Comparison of ENCODE assay signal across 10 cellular contexts in genomic region chr4:37758226-37758625, GRCh38.
A peak's percentile ranks its signal among the peaks of the same experiment; 100 is the strongest.
DNase-seq lines count a peak whose midpoint lies in the region; ATAC-seq lines count a peak whose summit lies in the region.
"Had no signal": no experiment of that assay in that cellular context is flagged by ENCODE, and none has a peak within 500 bp of the region (broad histone marks: within the 10 kb centered on the region; RNA-seq: fewer than 3 reads in every experiment).

No MANE protein-coding gene starts in this region.

- no peak for ATAC-seq in HG03159 (IDR thresholded peaks at IDR 0.05; ENCODE audit: unreplicated experiment)

- DNase-seq in AG08396 (ENCODE audit: low spot score) (peak; percentile 8), Kasumi-1 (lab: John Stamatoyannopoulos, UW) (peak; percentile 89 to 92), dermis blood vessel endothelial cell (peak; percentile 42), medulla oblongata (ENCODE audit: extremely low spot score) (peak; percentile 64), NCI-H345 treated with DMSO at 0.1 percent for 48 hours (lab: John Stamatoyannopoulos, UW; ENCODE audit: unreplicated experiment) (no peak), 8988T (no peak), iPS-NIHi11 (ENCODE audit: low spot score) (no peak)
- DNase-seq: CD4-positive, alpha-beta memory T cell; NCI-H2227 treated with DMSO at 0.1 percent for 48 hours had no signal

Comparison
In these comparisons a context has a peak if more than half of its experiments do, and no peak if none do; other contexts are left out.
1. DNase-seq: peak in AG08396 (single experiment), Kasumi-1 (2 of 2), dermis blood vessel endothelial cell (single experiment) and medulla oblongata (single experiment); none in NCI-H345 treated with DMSO at 0.1 percent for 48 hours (single experiment), 8988T (single experiment) and iPS-NIHi11 (single experiment).